Comparison of ENCODE assay signal across 41 cellular contexts in genomic region chr4:70397580-70397979, GRCh38. TPM values are rescaled to one million over a fixed set of nuclear protein-coding genes. Genes with fewer than 3 reads are reported as not detected.
"Had no signal": no experiment of that assay in that cellular context is flagged by ENCODE, and none has a peak within 500 bp of the region (broad histone marks: within the 10 kb centered on the region; RNA-seq: fewer than 3 reads in every experiment).

TSS of gene OPRPN (plus strand) at chr4:70397940. CDS start at chr4:70399286, 1,346 bp downstream.

- H3K36me3 Mint-ChIP-seq: activated CD8-positive, alpha-beta memory T cell treated with anti-CD3 and anti-CD28 coated beads, Interleukin-2, amount 10 ng/mL, durations not matched to agents 7 days and 5 days; activated naive CD4-positive, alpha-beta T cell treated with anti-CD3 and anti-CD28 coated beads, Interleukin-2, amount 10 ng/mL, durations not matched to agents 7 days and 5 days; activated naive CD4-positive, alpha-beta T cell treated with anti-CD3 and anti-CD28 coated beads, Interleukin-2, amount 50 U/mL, for 24 hours; activated naive CD8-positive, alpha-beta T cell; activated naive CD8-positive, alpha-beta T cell treated with anti-CD3 and anti-CD28 coated beads, Interleukin-2, amount 10 ng/mL, durations not matched to agents 7 days and 5 days; brain; WTC11 had no signal

- H3K36me3 ChIP-seq: ascending aorta, cardiac muscle cell, WERI-Rb-1 had no signal

- H3K9me3 ChIP-seq: ascending aorta had no signal

- H3K4me1 Mint-ChIP-seq: activated CD4-positive, alpha-beta memory T cell treated with anti-CD3 and anti-CD28 coated beads, Interleukin-2, amount 10 ng/mL, durations not matched to agents 7 days and 5 days; activated CD4-positive, alpha-beta T cell treated with anti-CD3 and anti-CD28 coated beads for 36 hours; activated CD4-positive, alpha-beta T cell treated with anti-CD3 and anti-CD28 coated beads, Interleukin-2, amount 10 ng/mL, durations not matched to agents 7 days and 5 days; activated CD8-positive, alpha-beta memory T cell treated with anti-CD3 and anti-CD28 coated beads, Interleukin-2, amount 10 ng/mL, durations not matched to agents 7 days and 5 days; activated naive CD4-positive, alpha-beta T cell treated with anti-CD3 and anti-CD28 coated beads, Interleukin-2, amount 10 ng/mL, durations not matched to agents 7 days and 5 days; activated naive CD4-positive, alpha-beta T cell treated with anti-CD3 and anti-CD28 coated beads, Interleukin-2, amount 50 U/mL, for 24 hours; activated naive CD8-positive, alpha-beta T cell treated with anti-CD3 and anti-CD28 coated beads, Interleukin-2, amount 10 ng/mL, durations not matched to agents 7 days and 5 days; activated naive CD8-positive, alpha-beta T cell treated with anti-CD3 and anti-CD28 coated beads, Interleukin-2, amount 50 U/mL, for 24 hours; brain; central memory CD8-positive, alpha-beta T cell; WTC11 had no signal

- ATAC-seq: activated CD4-positive, alpha-beta T cell treated with anti-CD3 and anti-CD28 coated beads for 36 hours; activated CD4-positive, CD25-positive, alpha-beta regulatory T cell treated with anti-CD3 and anti-CD28 coated beads, Interleukin-2, amount 50 U/mL, for 24 hours; activated CD8-positive, alpha-beta memory T cell treated with anti-CD3 and anti-CD28 coated beads, Interleukin-2, amount 10 ng/mL, durations not matched to agents 7 days and 5 days; activated CD8-positive, alpha-beta T cell treated with anti-CD3 and anti-CD28 coated beads, Interleukin-2, amount 10 ng/mL, durations not matched to agents 7 days and 5 days; activated naive CD8-positive, alpha-beta T cell treated with anti-CD3 and anti-CD28 coated beads, Interleukin-2, amount 50 U/mL, for 24 hours; WTC11 had no signal

- FAIRE-seq: bronchial epithelial cell, TTC549 had no signal

- H3K27me3 Mint-ChIP-seq: activated CD4-positive, alpha-beta memory T cell treated with anti-CD3 and anti-CD28 coated beads, Interleukin-2, amount 10 ng/mL, durations not matched to agents 7 days and 5 days; activated CD4-positive, alpha-beta T cell treated with anti-CD3 and anti-CD28 coated beads for 36 hours; activated CD4-positive, alpha-beta T cell treated with anti-CD3 and anti-CD28 coated beads, Interleukin-2, amount 10 ng/mL, durations not matched to agents 7 days and 5 days; activated CD8-positive, alpha-beta memory T cell treated with anti-CD3 and anti-CD28 coated beads, Interleukin-2, amount 10 ng/mL, durations not matched to agents 7 days and 5 days; activated naive CD4-positive, alpha-beta T cell treated with anti-CD3 and anti-CD28 coated beads, Interleukin-2, amount 10 ng/mL, durations not matched to agents 7 days and 5 days; activated naive CD4-positive, alpha-beta T cell treated with anti-CD3 and anti-CD28 coated beads, Interleukin-2, amount 50 U/mL, for 24 hours; activated naive CD8-positive, alpha-beta T cell; activated naive CD8-positive, alpha-beta T cell treated with anti-CD3 and anti-CD28 coated beads, Interleukin-2, amount 10 ng/mL, durations not matched to agents 7 days and 5 days; activated naive CD8-positive, alpha-beta T cell treated with anti-CD3 and anti-CD28 coated beads, Interleukin-2, amount 50 U/mL, for 24 hours; activated T-cell treated with anti-CD3 and anti-CD28 coated beads, Interleukin-2, amount 50 U/mL, for 24 hours; central memory CD8-positive, alpha-beta T cell had no signal

- DNase-seq: activated CD4-positive, alpha-beta memory T cell treated with anti-CD3 and anti-CD28 coated beads, Interleukin-2, amount 10 ng/mL, durations not matched to agents 7 days and 5 days; activated CD4-positive, alpha-beta T cell treated with anti-CD3 and anti-CD28 coated beads for 1 hour; activated CD4-positive, alpha-beta T cell treated with anti-CD3 and anti-CD28 coated beads for 36 hours; activated CD4-positive, alpha-beta T cell treated with anti-CD3 and anti-CD28 coated beads for 48 hours; activated CD4-positive, alpha-beta T cell treated with anti-CD3 and anti-CD28 coated beads, Interleukin-2, amount 10 ng/mL, durations not matched to agents 7 days and 5 days; activated CD4-positive, alpha-beta T cell treated with anti-CD3 and anti-CD28 coated beads, Interleukin-2, amount 50 U/mL, for 48 hours; activated CD4-positive, CD25-positive, alpha-beta regulatory T cell; activated CD8-positive, alpha-beta memory T cell treated with anti-CD3 and anti-CD28 coated beads for 24 hours; activated CD8-positive, alpha-beta memory T cell treated with anti-CD3 and anti-CD28 coated beads, Interleukin-2, amount 10 ng/mL, durations not matched to agents 7 days and 5 days; activated CD8-positive, alpha-beta memory T cell treated with anti-CD3 and anti-CD28 coated beads, Interleukin-2, amount 50 U/mL, for 48 hours; activated CD8-positive, alpha-beta T cell treated with anti-CD3 and anti-CD28 coated beads, Interleukin-2, amount 10 ng/mL, durations not matched to agents 7 days and 5 days; activated effector memory CD4-positive, alpha-beta T cell treated with Interleukin-2 at 50 U/mL for 16 hours; activated gamma-delta T cell; activated naive CD4-positive, alpha-beta T cell treated with anti-CD3 and anti-CD28 coated beads, Interleukin-2, amount 10 ng/mL, durations not matched to agents 7 days and 5 days; activated naive CD4-positive, alpha-beta T cell treated with Interleukin-2 at 50 U/mL for 16 hours; activated naive CD8-positive, alpha-beta T cell treated with anti-CD3 and anti-CD28 coated beads, Interleukin-2, amount 10 ng/mL, durations not matched to agents 7 days and 5 days; activated naive CD8-positive, alpha-beta T cell treated with anti-CD3 and anti-CD28 coated beads, Interleukin-2, amount 50 U/mL, for 24 hours; activated T-cell treated with anti-CD3 and anti-CD28 coated beads, Interleukin-2, amount 50 U/mL, for 24 hours; activated T-cell treated with anti-CD3 and anti-CD28 coated beads, Interleukin-2, amount 50 U/mL, for 48 hours; amygdala; anterior cingulate cortex; caudate nucleus; cerebellar nuclear complex; T-helper 2 cell; T-helper 9 cell; WERI-Rb-1 had no signal

- H3K4me1 ChIP-seq: ascending aorta had no signal

- H3K27ac Mint-ChIP-seq: activated CD4-positive, alpha-beta memory T cell treated with anti-CD3 and anti-CD28 coated beads, Interleukin-2, amount 10 ng/mL, durations not matched to agents 7 days and 5 days; activated CD4-positive, alpha-beta T cell treated with anti-CD3 and anti-CD28 coated beads for 36 hours; activated CD4-positive, alpha-beta T cell treated with anti-CD3 and anti-CD28 coated beads, Interleukin-2, amount 10 ng/mL, durations not matched to agents 7 days and 5 days; activated CD8-positive, alpha-beta memory T cell treated with anti-CD3 and anti-CD28 coated beads, Interleukin-2, amount 10 ng/mL, durations not matched to agents 7 days and 5 days; activated CD8-positive, alpha-beta T cell treated with anti-CD3 and anti-CD28 coated beads, Interleukin-2, amount 10 ng/mL, durations not matched to agents 7 days and 5 days; activated naive CD4-positive, alpha-beta T cell treated with anti-CD3 and anti-CD28 coated beads, Interleukin-2, amount 10 ng/mL, durations not matched to agents 7 days and 5 days; activated naive CD4-positive, alpha-beta T cell treated with anti-CD3 and anti-CD28 coated beads, Interleukin-2, amount 50 U/mL, for 24 hours; activated naive CD8-positive, alpha-beta T cell; activated naive CD8-positive, alpha-beta T cell treated with anti-CD3 and anti-CD28 coated beads, Interleukin-2, amount 10 ng/mL, durations not matched to agents 7 days and 5 days; activated naive CD8-positive, alpha-beta T cell treated with anti-CD3 and anti-CD28 coated beads, Interleukin-2, amount 50 U/mL, for 24 hours; activated T-cell treated with anti-CD3 and anti-CD28 coated beads, Interleukin-2, amount 50 U/mL, for 24 hours; activated T-helper 2 cell treated with anti-CD3 and anti-CD28 coated beads, Interferon-gamma antibody, Interleukin-2, Interleukin-4, amounts not matched to agents 10 μg/mL and 5 μg/mL and 100 μg/mL, durations not matched to agents 14 hours and 24 hours and 36 hours; brain; T-helper 1 cell treated with Interleukin-12 subunit alpha and Interleukin-12 subunit beta and Interleukin-4 antibody, amounts not matched to agents 30 μg/mL and 1 μg/mL, for 36 hours; T-helper 2 cell treated with Interferon-gamma antibody and Interleukin-4, amounts not matched to agents 5 μg/mL and 100 μg/mL, for 36 hours; WTC11 had no signal

- H3K9me3 Mint-ChIP-seq: activated CD4-positive, alpha-beta memory T cell treated with anti-CD3 and anti-CD28 coated beads, Interleukin-2, amount 10 ng/mL, durations not matched to agents 7 days and 5 days; activated CD4-positive, alpha-beta T cell treated with anti-CD3 and anti-CD28 coated beads, Interleukin-2, amount 10 ng/mL, durations not matched to agents 7 days and 5 days; activated naive CD4-positive, alpha-beta T cell treated with anti-CD3 and anti-CD28 coated beads, Interleukin-2, amount 10 ng/mL, durations not matched to agents 7 days and 5 days; activated naive CD4-positive, alpha-beta T cell treated with anti-CD3 and anti-CD28 coated beads, Interleukin-2, amount 50 U/mL, for 24 hours; activated naive CD8-positive, alpha-beta T cell treated with anti-CD3 and anti-CD28 coated beads, Interleukin-2, amount 10 ng/mL, durations not matched to agents 7 days and 5 days; activated naive CD8-positive, alpha-beta T cell treated with anti-CD3 and anti-CD28 coated beads, Interleukin-2, amount 50 U/mL, for 24 hours; activated T-cell treated with anti-CD3 and anti-CD28 coated beads, Interleukin-2, amount 50 U/mL, for 24 hours; activated T-helper 2 cell treated with anti-CD3 and anti-CD28 coated beads, Interferon-gamma antibody, Interleukin-2, Interleukin-4, amounts not matched to agents 10 μg/mL and 5 μg/mL and 100 μg/mL, durations not matched to agents 14 hours and 24 hours and 36 hours; brain; T-helper 1 cell treated with Interleukin-12 subunit alpha and Interleukin-12 subunit beta and Interleukin-4 antibody, amounts not matched to agents 30 μg/mL and 1 μg/mL, for 36 hours; T-helper 2 cell treated with Interferon-gamma antibody and Interleukin-4, amounts not matched to agents 5 μg/mL and 100 μg/mL, for 36 hours; WTC11 had no signal

- H3K27ac ChIP-seq: ascending aorta, cardiac muscle cell, WERI-Rb-1 had no signal

- H3K27me3 ChIP-seq: ascending aorta, cardiac muscle cell had no signal

- H3K4me3 Mint-ChIP-seq: activated CD4-positive, alpha-beta memory T cell treated with anti-CD3 and anti-CD28 coated beads, Interleukin-2, amount 10 ng/mL, durations not matched to agents 7 days and 5 days; activated CD4-positive, alpha-beta T cell treated with anti-CD3 and anti-CD28 coated beads for 36 hours; activated CD4-positive, alpha-beta T cell treated with anti-CD3 and anti-CD28 coated beads, Interleukin-2, amount 10 ng/mL, durations not matched to agents 7 days and 5 days; activated CD8-positive, alpha-beta memory T cell treated with anti-CD3 and anti-CD28 coated beads, Interleukin-2, amount 10 ng/mL, durations not matched to agents 7 days and 5 days; activated CD8-positive, alpha-beta T cell treated with anti-CD3 and anti-CD28 coated beads, Interleukin-2, amount 10 ng/mL, durations not matched to agents 7 days and 5 days; activated naive CD4-positive, alpha-beta T cell treated with anti-CD3 and anti-CD28 coated beads, Interleukin-2, amount 10 ng/mL, durations not matched to agents 7 days and 5 days; activated naive CD4-positive, alpha-beta T cell treated with anti-CD3 and anti-CD28 coated beads, Interleukin-2, amount 50 U/mL, for 24 hours; activated naive CD8-positive, alpha-beta T cell; activated naive CD8-positive, alpha-beta T cell treated with anti-CD3 and anti-CD28 coated beads, Interleukin-2, amount 10 ng/mL, durations not matched to agents 7 days and 5 days; activated naive CD8-positive, alpha-beta T cell treated with anti-CD3 and anti-CD28 coated beads, Interleukin-2, amount 50 U/mL, for 24 hours; activated T-cell treated with anti-CD3 and anti-CD28 coated beads, Interleukin-2, amount 50 U/mL, for 24 hours; brain; central memory CD8-positive, alpha-beta T cell; T-helper 1 cell treated with Interleukin-12 subunit alpha and Interleukin-12 subunit beta and Interleukin-4 antibody, amounts not matched to agents 30 μg/mL and 1 μg/mL, for 36 hours; T-helper 2 cell treated with Interferon-gamma antibody and Interleukin-4, amounts not matched to agents 5 μg/mL and 100 μg/mL, for 36 hours; WTC11 had no signal

- H3K4me3 ChIP-seq: ascending aorta, cardiac muscle cell had no signal

RNA-seq across cellular contexts. Expression of gene OPRPN, which starts in this region (rescaled TPM):
- total RNA-seq: activated CD4-positive, alpha-beta memory T cell treated with anti-CD3 and anti-CD28 coated beads, Interleukin-2, amount 10 ng/mL, durations not matched to agents 7 days and 5 days; activated CD4-positive, alpha-beta T cell treated with anti-CD3 and anti-CD28 coated beads for 36 hours; activated CD4-positive, alpha-beta T cell treated with anti-CD3 and anti-CD28 coated beads, Interleukin-2, amount 10 ng/mL, durations not matched to agents 7 days and 5 days; activated CD8-positive, alpha-beta memory T cell treated with anti-CD3 and anti-CD28 coated beads, Interleukin-2, amount 10 ng/mL, durations not matched to agents 7 days and 5 days; activated CD8-positive, alpha-beta T cell treated with anti-CD3 and anti-CD28 coated beads, Interleukin-2, amount 10 ng/mL, durations not matched to agents 7 days and 5 days; activated naive CD8-positive, alpha-beta T cell treated with anti-CD3 and anti-CD28 coated beads, Interleukin-2, amount 10 ng/mL, durations not matched to agents 7 days and 5 days; activated T-helper 2 cell treated with anti-CD3 and anti-CD28 coated beads, Interferon-gamma antibody, Interleukin-2, Interleukin-4, amounts not matched to agents 10 μg/mL and 5 μg/mL and 100 μg/mL, durations not matched to agents 14 hours and 24 hours and 36 hours; ascending aorta; bronchial epithelial cell; cardiac muscle cell; chondrocyte; WTC11 had no signal
- polyA plus RNA-seq: adipose tissue, cardiac muscle cell had no signal
